25 cellular contexts compared by ENCODE assay signal in genomic region chr14:95434161-95434560, GRCh38.
"Had no signal": no experiment of that assay in that cellular context is flagged by ENCODE, and none has a peak within 500 bp of the region (broad histone marks: within the 10 kb centered on the region; RNA-seq: fewer than 3 reads in every experiment).

No MANE protein-coding gene starts in this region.

- H3K9me3 ChIP-seq: Peyer's patch, SJCRH30 had no signal

- H3K9ac ChIP-seq: KMS-11, SK-N-SH had no signal

- H3K27ac ChIP-seq: KMS-11, Peyer's patch, RWPE1, SJCRH30 had no signal

- H3K4me3 ChIP-seq: Peyer's patch, SJCRH30 had no signal

- H3K4me2 ChIP-seq: KMS-11, SK-N-SH had no signal

- H3K4me3 Mint-ChIP-seq: activated B cell treated with CpG ODN at 0.5 μM for 24 hours; activated CD4-positive, alpha-beta T cell treated with anti-CD3 and anti-CD28 coated beads, Interleukin-2, amount 10 ng/mL, durations not matched to agents 7 days and 5 days; activated CD8-positive, alpha-beta T cell treated with anti-CD3 and anti-CD28 coated beads for 36 hours; activated naive CD4-positive, alpha-beta T cell treated with anti-CD3 and anti-CD28 coated beads, Interleukin-2, amount 50 U/mL, for 24 hours; activated T-cell treated with anti-CD3 and anti-CD28 coated beads, Interleukin-2, amount 50 U/mL, for 72 hours had no signal

- H3K27me3 ChIP-seq: Peyer's patch, SJCRH30 had no signal

- H3K27ac Mint-ChIP-seq: activated B cell treated with CpG ODN at 0.5 μM for 24 hours; activated CD4-positive, alpha-beta T cell treated with anti-CD3 and anti-CD28 coated beads, Interleukin-2, amount 10 ng/mL, durations not matched to agents 7 days and 5 days; activated CD8-positive, alpha-beta T cell treated with anti-CD3 and anti-CD28 coated beads for 36 hours; activated naive CD4-positive, alpha-beta T cell treated with anti-CD3 and anti-CD28 coated beads, Interleukin-2, amount 50 U/mL, for 24 hours; activated T-cell treated with anti-CD3 and anti-CD28 coated beads, Interleukin-2, amount 50 U/mL, for 72 hours; activated T-helper 2 cell treated with anti-CD3 and anti-CD28 coated beads, Interferon-gamma antibody, Interleukin-2, Interleukin-4, amounts not matched to agents 10 μg/mL and 5 μg/mL and 100 μg/mL, durations not matched to agents 14 hours and 24 hours and 36 hours had no signal

- H3K4me1 Mint-ChIP-seq: activated CD4-positive, alpha-beta T cell treated with anti-CD3 and anti-CD28 coated beads, Interleukin-2, amount 10 ng/mL, durations not matched to agents 7 days and 5 days; activated naive CD4-positive, alpha-beta T cell treated with anti-CD3 and anti-CD28 coated beads, Interleukin-2, amount 50 U/mL, for 24 hours had no signal

- H3K4me1 ChIP-seq: Peyer's patch, SJCRH30 had no signal

- H3K9me3 Mint-ChIP-seq: activated CD4-positive, alpha-beta T cell treated with anti-CD3 and anti-CD28 coated beads, Interleukin-2, amount 10 ng/mL, durations not matched to agents 7 days and 5 days; activated CD8-positive, alpha-beta T cell treated with anti-CD3 and anti-CD28 coated beads for 36 hours; activated naive CD4-positive, alpha-beta T cell treated with anti-CD3 and anti-CD28 coated beads, Interleukin-2, amount 50 U/mL, for 24 hours; activated T-cell treated with anti-CD3 and anti-CD28 coated beads, Interleukin-2, amount 50 U/mL, for 72 hours had no signal

- ATAC-seq: activated CD8-positive, alpha-beta T cell treated with anti-CD3 and anti-CD28 coated beads for 36 hours; activated T-cell treated with anti-CD3 and anti-CD28 coated beads, Interleukin-2, amount 50 U/mL, for 72 hours had no signal

- DNase-seq: activated B cell treated with CpG ODN at 0.5 μM for 24 hours; activated CD4-positive, alpha-beta T cell treated with anti-CD3 and anti-CD28 coated beads for 1 hour; activated CD4-positive, alpha-beta T cell treated with anti-CD3 and anti-CD28 coated beads, Interleukin-2, amount 10 ng/mL, durations not matched to agents 7 days and 5 days; activated CD8-positive, alpha-beta memory T cell treated with anti-CD3 and anti-CD28 coated beads, Interleukin-2, amount 50 U/mL, for 4 hours; activated CD8-positive, alpha-beta T cell treated with anti-CD3 and anti-CD28 coated beads for 36 hours; activated T-cell treated with anti-CD3 and anti-CD28 coated beads, Interleukin-2, amount 50 U/mL, for 72 hours; amniotic stem cell; cerebellar nuclear complex; NCI-H1092; NCI-H1417 treated with DMSO at 0.1 percent for 48 hours; NCI-H1694; NCI-H2081; NCI-H510A treated with DMSO at 0.1 percent for 48 hours; NCI-H69; NK-92 treated with Interleukin-12 subunit alpha and Interleukin-12 subunit beta, amount 100 ng/mL, for 24 hours; Peyer's patch; Right ventricle myocardium superior; SJCRH30; SK-N-SH; T-helper 1 cell; T-helper 9 cell had no signal

- H3K27me3 Mint-ChIP-seq: activated B cell treated with CpG ODN at 0.5 μM for 24 hours; activated CD4-positive, alpha-beta T cell treated with anti-CD3 and anti-CD28 coated beads, Interleukin-2, amount 10 ng/mL, durations not matched to agents 7 days and 5 days; activated CD8-positive, alpha-beta T cell treated with anti-CD3 and anti-CD28 coated beads for 36 hours; activated naive CD4-positive, alpha-beta T cell treated with anti-CD3 and anti-CD28 coated beads, Interleukin-2, amount 50 U/mL, for 24 hours had no signal
